In genomic region chr1:6245869-6246496, GRCh38 we compare ENCODE assay signal across 9 cellular contexts. TPM values are rescaled to one million over a fixed set of nuclear protein-coding genes. Genes with fewer than 3 reads are reported as not detected.
DNase-seq lines count a peak whose midpoint lies in the region; ATAC-seq, FAIRE-seq and TF ChIP-seq lines count a peak whose summit lies in the region.
"Had no signal": no experiment of that assay in that cellular context is flagged by ENCODE, and none has a peak within 500 bp of the region (broad histone marks: within the 10 kb centered on the region; RNA-seq: fewer than 3 reads in every experiment).

No MANE protein-coding gene starts in this region.

- H3K27me3 Mint-ChIP-seq in glutamatergic neuron (ENCODE audit: unreplicated experiment): peaks cover 20% of the 10 kb centered on the region

- no peak for FAIRE-seq in H54 (lab: Jason Lieb, UNC)

- H3K4me3 ChIP-seq in transverse colon: peak overlapping the region in 1 of 4 donors; percentile 28

- peak overlapping the region; percentile 84 for H3K4me3 Mint-ChIP-seq in glutamatergic neuron (ENCODE audit: unreplicated experiment)

- in situ Hi-C loops in transverse colon (cut with MboI; ENCODE audit: low pct_ligation_motif_present in 1 of 4, low pct_unique_long_range_greater_than_20kb in 1 of 4, low sequenced_read_pairs in 3 of 4): loop anchor here in 3 of 4 donors (5.0 to 25.0 kb wide), 3 partner anchors 96 to 166 kb away; partner anchors contain the start of genes ESPN (in 1 of the 3) and HES2 (in 1 of the 3)

- H3K9me3 Mint-ChIP-seq in glutamatergic neuron (ENCODE audit: unreplicated experiment): peaks cover 17% of the 10 kb centered on the region

- intact Hi-C loops in transverse colon (cut with DNase I; ENCODE audit: low total_unique reads): loop anchor here (5.0 kb wide), 2 partner anchors 96 to 161 kb away; no protein-coding TSS in a partner anchor

- peak overlapping the region; percentile 55; the same call in 1 of the 2 replicates for H3K9ac ChIP-seq in ES-I3 (ENCODE audit: low read depth, low read length)

- peaks cover 96% of the 10 kb centered on the region for H3K27me3 ChIP-seq in transverse colon

- peaks cover 5% of the 10 kb centered on the region for H3K4me1 ChIP-seq in ES-I3 (ENCODE audit: insufficient read depth, low read length)
- H3K4me1 ChIP-seq in transverse colon: peaks cover 19 to 45% (median 41%) of the 10 kb centered on the region in 4 donors

- no peaks in the 10 kb centered on the region for H3K36me3 Mint-ChIP-seq in glutamatergic neuron (ENCODE audit: unreplicated experiment)

- ATAC-seq in HG02973 (IDR thresholded peaks at IDR 0.05; ENCODE audit: unreplicated experiment) (no peak), HG02588 (IDR thresholded peaks at IDR 0.05; ENCODE audit: unreplicated experiment) (no peak)

- no peaks in the 10 kb centered on the region for H3K9me3 ChIP-seq in ES-I3 (ENCODE audit: control insufficient read depth, insufficient read depth, low read length)
- H3K9me3 ChIP-seq in transverse colon: no peaks in the 10 kb centered on the region

- peaks cover 8% of the 10 kb centered on the region for H3K4me1 Mint-ChIP-seq in glutamatergic neuron (ENCODE audit: low read depth, unreplicated experiment)

- peak; percentile 84 for DNase-seq in NCI-H1105 (lab: John Stamatoyannopoulos, UW)
- DNase-seq in activated CD4-positive, alpha-beta T cell treated with anti-CD3 and anti-CD28 coated beads for 4 hours: peak; percentile 26 to 41
- DNase-seq in glutamatergic neuron: peak; percentile 97
- peak; percentile 41 for DNase-seq in transverse colon
- DNase-seq in H54 (ENCODE audit: insufficient read length, low spot score): no peak

- no peak for TF ChIP-seq POLR2A in transverse colon (IDR thresholded peaks at IDR 0.05)
- no peak for TF ChIP-seq POLR2A in H54 (IDR thresholded peaks at IDR 0.05; ENCODE audit: low read depth, low read length)

- H3K36me3 ChIP-seq in ES-I3 (ENCODE audit: insufficient read depth, low read length) (no peaks in the 10 kb centered on the region), transverse colon (no peaks in the 10 kb centered on the region)

- no peak for TF ChIP-seq EP300 in transverse colon (IDR thresholded peaks at IDR 0.05; ENCODE audit: low read depth)

- 7% methylated on average over 25 of the region's 49 CpGs; no CpG with 5 or more reads in 1 of the 2 donors for WGBS in transverse colon (ENCODE audit: low coverage in 1 of 2), 2 donors

- peak overlapping the region; percentile 89 for H3K27ac Mint-ChIP-seq in glutamatergic neuron (ENCODE audit: unreplicated experiment)

- no peak for TF ChIP-seq CTCF in glutamatergic neuron (IDR thresholded peaks at IDR 0.05; ENCODE audit: partially characterized antibody, unreplicated experiment)
- no peak for TF ChIP-seq CTCF in transverse colon (IDR thresholded peaks at IDR 0.05)

- no peak overlapping the region for H3K27ac ChIP-seq in transverse colon

RNA-seq across cellular contexts. Expression of gene HES3, which starts 2.0 kb away (rescaled TPM):
- total RNA-seq in glutamatergic neuron (ENCODE audit: unreplicated experiment): 0.66 TPM
- total RNA-seq in transverse colon: not detected
- total RNA-seq: epithelial cell of proximal tubule had no signal

RNA-seq across cellular contexts. Expression of gene ICMT, which starts 10.2 kb away (rescaled TPM):
- total RNA-seq in glutamatergic neuron (ENCODE audit: unreplicated experiment) (55.5 TPM), transverse colon (10 to 100 TPM; 21.3 to 84.1 (median 61.8) TPM)

RNA-seq across cellular contexts. Expression of gene GPR153, which starts 14.9 kb away (rescaled TPM):
- total RNA-seq in glutamatergic neuron (ENCODE audit: unreplicated experiment) (174 TPM), transverse colon (10 to 100 TPM; 15.6 to 38.2 (median 27.8) TPM)

RNA-seq across cellular contexts. Expression of gene RNF207, which starts 40.1 kb away (rescaled TPM):
- total RNA-seq in glutamatergic neuron (ENCODE audit: unreplicated experiment) (5.6 TPM), transverse colon (1,000 to 10,000 TPM in 1 of 4 donors, 100 to 1,000 TPM in 2, 10 to 100 TPM in 1; 82.6 to 1,341 (median 190) TPM)

RNA-seq across cellular contexts. Expression of gene RPL22, which starts 46.6 kb away (rescaled TPM):
- 275 TPM for total RNA-seq in glutamatergic neuron (ENCODE audit: unreplicated experiment)
- total RNA-seq in transverse colon: 100 to 1,000 TPM in 3 of 4 donors, 10 to 100 TPM in 1; 56.5 to 170 (median 106) TPM
